In the genomic region with DNA sequence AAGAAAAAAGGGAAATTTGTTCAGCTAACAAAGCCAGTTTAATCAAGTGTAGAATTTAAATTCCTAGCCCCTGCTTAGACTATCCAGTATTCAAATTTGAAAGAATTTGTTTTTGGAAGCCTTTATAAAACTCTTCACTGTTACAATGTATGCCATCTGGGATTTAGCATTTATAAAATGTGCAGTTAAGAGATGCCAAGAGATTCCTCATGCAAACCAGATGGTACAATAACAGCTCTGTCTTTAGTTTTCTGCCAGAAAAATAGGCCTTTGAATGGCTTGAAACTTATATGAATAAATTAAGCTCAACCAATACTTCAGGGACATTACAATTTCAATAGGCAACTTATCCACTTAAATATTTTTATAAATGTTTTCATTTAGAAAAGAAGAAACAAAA, we compare ENCODE assay signal across 24 cellular contexts. TPM values are rescaled to one million over a fixed set of nuclear protein-coding genes. Genes with fewer than 3 reads are reported as not detected.
"Had no signal": no experiment of that assay in that cellular context is flagged by ENCODE, and none has a peak within 500 bp of the region (broad histone marks: within the 10 kb centered on the region; RNA-seq: fewer than 3 reads in every experiment).

No MANE protein-coding gene starts in this region.

- H3K4me3 ChIP-seq: breast epithelium, pancreas, smooth muscle cell, testis had no signal

- H3K4me1 ChIP-seq: breast epithelium, pancreas had no signal

- H3K36me3 ChIP-seq: breast epithelium, pancreas had no signal

- DNase-seq: activated CD4-positive, alpha-beta T cell treated with anti-CD3 and anti-CD28 coated beads, Interleukin-2, amount 50 U/mL, for 1 hour; activated CD4-positive, CD25-positive, alpha-beta regulatory T cell treated with anti-CD3 and anti-CD28 coated beads, Interleukin-2, amount 50 U/mL, for 72 hours; activated CD8-positive, alpha-beta memory T cell treated with anti-CD3 and anti-CD28 coated beads, Interleukin-2, amount 50 U/mL, for 4 hours; activated effector memory CD4-positive, alpha-beta T cell treated with anti-CD3 and anti-CD28 coated beads, Interleukin-2, amount 50 U/mL, for 16 hours; activated naive CD4-positive, alpha-beta T cell treated with anti-CD3 and anti-CD28 coated beads, Interleukin-2, amount 50 U/mL, for 16 hours; activated T-cell treated with anti-CD3 and anti-CD28 coated beads, Interleukin-2, amount 50 U/mL, for 48 hours; aorta; effector CD4-positive, alpha-beta T cell; foreskin fibroblast; kidney; mesenchymal stem cell; naive thymus-derived CD8-positive, alpha-beta T cell; pancreas; stimulated activated CD4-positive, alpha-beta T cell treated with anti-CD3 and anti-CD28 coated beads, Interleukin-4, amount 100 ng/mL, for 1 hour; stimulated activated naive CD8-positive, alpha-beta T cell treated with anti-CD3 and anti-CD28 coated beads, Interleukin-15, amount 100 ng/mL, for 72 hours; T-helper 2 cell; testis had no signal

- ATAC-seq: esophagus mucosa; naive thymus-derived CD8-positive, alpha-beta T cell; pancreas; sciatic nerve; stimulated activated naive CD8-positive, alpha-beta T cell treated with anti-CD3 and anti-CD28 coated beads, Interleukin-15, amount 100 ng/mL, for 72 hours had no signal

- H3K4me2 ChIP-seq: smooth muscle cell had no signal

- H3K9me3 Mint-ChIP-seq: stimulated activated naive CD8-positive, alpha-beta T cell treated with anti-CD3 and anti-CD28 coated beads, Interleukin-15, amount 100 ng/mL, for 72 hours; type B pancreatic cell had no signal

- H3K27ac ChIP-seq: breast epithelium, pancreas, testis, VCaP had no signal

- H3K27ac Mint-ChIP-seq: naive thymus-derived CD8-positive, alpha-beta T cell; stimulated activated naive CD8-positive, alpha-beta T cell treated with anti-CD3 and anti-CD28 coated beads, Interleukin-15, amount 100 ng/mL, for 72 hours; type B pancreatic cell had no signal

- H3K27me3 ChIP-seq: breast epithelium, pancreas, testis had no signal

- H3K36me3 Mint-ChIP-seq: naive thymus-derived CD8-positive, alpha-beta T cell; type B pancreatic cell had no signal

- H3K4me3 Mint-ChIP-seq: naive thymus-derived CD8-positive, alpha-beta T cell; stimulated activated naive CD8-positive, alpha-beta T cell treated with anti-CD3 and anti-CD28 coated beads, Interleukin-15, amount 100 ng/mL, for 72 hours; type B pancreatic cell had no signal

- H3K4me1 Mint-ChIP-seq: naive thymus-derived CD8-positive, alpha-beta T cell had no signal

- H3K9me3 ChIP-seq: breast epithelium, pancreas, testis had no signal

RNA-seq across cellular contexts. Expression of gene ANKS4B, which starts 6.8 kb away (rescaled TPM):
- total RNA-seq: aorta; esophagus mucosa; naive thymus-derived CD8-positive, alpha-beta T cell; sciatic nerve; smooth muscle cell had no signal

RNA-seq across cellular contexts. Expression of gene ZP2, which starts 15.4 kb away (rescaled TPM):
- total RNA-seq: aorta; breast epithelium; esophagus mucosa; kidney; liver; naive thymus-derived CD8-positive, alpha-beta T cell; pancreas; sciatic nerve; smooth muscle cell had no signal

RNA-seq across cellular contexts. Expression of gene CRYM, which starts 51.3 kb away (rescaled TPM):
- total RNA-seq: naive thymus-derived CD8-positive, alpha-beta T cell; smooth muscle cell had no signal
